ENCODE assay signal across 1 cellular context in genomic region chr3:138344754-138345153, GRCh38.
TF ChIP-seq lines count a peak whose summit lies in the region.

No MANE protein-coding gene starts in this region.

TF ChIP-seq in HepG2, 621 proteins besides CTCF, POLR2A, EP300 and RAD21 (continued from another document):
- TF ChIP-seq DZIP1 (CRISPR knock-in tag; IDR thresholded peaks at IDR 0.05) (no peak), ZNF780A (CRISPR knock-in tag; IDR thresholded peaks at IDR 0.05) (no peak), ZNF329 (CRISPR knock-in tag; IDR thresholded peaks at IDR 0.05; ENCODE audit: low read depth) (no peak), THAP9 (CRISPR knock-in tag; IDR thresholded peaks at IDR 0.05; ENCODE audit: borderline replicate concordance) (no peak)
